ENCODE assay signal across 8 cellular contexts in genomic region chr11:102592634-102593581, GRCh38. TPM values are rescaled to one million over a fixed set of nuclear protein-coding genes. Genes with fewer than 3 reads are reported as not detected.
DNase-seq lines count a peak whose midpoint lies in the region; ATAC-seq, FAIRE-seq and TF ChIP-seq lines count a peak whose summit lies in the region.

No MANE protein-coding gene starts in this region.

- H3K9me1 ChIP-seq in K562 (ENCODE audit: control insufficient read depth, insufficient read depth, low read length) = no peaks in the 10 kb centered on the region

- FAIRE-seq in K562 (lab: Jason Lieb, UNC) = peak; percentile 85

- no peak overlapping the region for H2AFZ ChIP-seq in K562 (ENCODE audit: low read depth, low read length)
- no peak overlapping the region for H2AFZ ChIP-seq in neural cell (ENCODE audit: low read depth, low read length)

- H3K27ac ChIP-seq in K562 (ENCODE audit: extremely low read depth, low read depth, low read length) = no peak overlapping the region
- H3K27ac ChIP-seq in neural cell (ENCODE audit: low read length) = no peak overlapping the region

- H3K36me3 ChIP-seq in K562 (ENCODE audit: control insufficient read depth, insufficient read depth, low read length) = no peaks in the 10 kb centered on the region
- no peaks in the 10 kb centered on the region for H3K36me3 ChIP-seq in neural cell (ENCODE audit: insufficient read depth, low read length)

- H3F3A ChIP-seq in neural cell (ENCODE audit: insufficient read depth, low read length, poor library complexity, severe bottlenecking) = no peaks in the 10 kb centered on the region

- TF ChIP-seq EP300 in Ishikawa (IDR thresholded peaks at IDR 0.05; ENCODE audit: borderline replicate concordance) = no peak
- no peak for TF ChIP-seq EP300 in K562 (IDR thresholded peaks at IDR 0.05; ENCODE audit: low read length)
- no peak for TF ChIP-seq EP300 in neural cell (conservative IDR thresholded peaks at IDR 0.05; ENCODE audit: poor library complexity, severe bottlenecking)

- BruUV-seq in K562 (replicated peaks; lab: Mats Ljungman, UMichigan) = no TSS peak

- TF ChIP-seq POLR2A in K562 (conservative IDR thresholded peaks at IDR 0.05) = no peak

- H3K27me3 ChIP-seq in K562 (ENCODE audit: control insufficient read depth in 2 of 2, insufficient read depth in 2 of 2, low read length in 2 of 2) (no peaks in the 10 kb centered on the region), neural cell (ENCODE audit: insufficient read depth, low read depth, low read length) (no peaks in the 10 kb centered on the region)

- H3K9me3 ChIP-seq in K562 (replicated peaks; ENCODE audit: control insufficient read depth, insufficient read depth, low read depth, low read length) (no peaks in the 10 kb centered on the region), neural cell (ENCODE audit: low read length) (no peaks in the 10 kb centered on the region)

- DNase-seq in DMS153 (lab: John Stamatoyannopoulos, UW) (peak; percentile 7), DMS153 treated with DMSO at 0.1 percent for 48 hours (lab: John Stamatoyannopoulos, UW; ENCODE audit: unreplicated experiment) (no peak), K562 (ENCODE audit: extremely low read depth in 1 of 4, low spot score in 3 of 4) (peak; percentile 11 to 27 (median 18)), H4 (ENCODE audit: low spot score) (no peak), hippocampal formation (lab: John Stamatoyannopoulos, UW) (no peak)

- intact Hi-C loops in K562 (cut with micrococcal nuclease) = loop anchor here (2.0 kb wide), 1 partner anchor 74 kb away; no protein-coding TSS in a partner anchor

- no peaks in the 10 kb centered on the region for H3K4me1 ChIP-seq in K562 (replicated peaks in 1 of 2; ENCODE audit: control insufficient read depth in 2 of 2, insufficient read depth in 2 of 2, low read length in 2 of 2)

- H3K4me2 ChIP-seq in K562 (ENCODE audit: insufficient read depth, low read length) (no peak overlapping the region), neural cell (ENCODE audit: low read length) (no peak overlapping the region)

- peak; percentile 81 for ATAC-seq in K562
- no peak for ATAC-seq in HG02840 (IDR thresholded peaks at IDR 0.05; ENCODE audit: low FRiP score, unreplicated experiment)

- in situ Hi-C loops in K562 (cut with MboI) = no loop called here

- H3K79me2 ChIP-seq in K562 (ENCODE audit: control insufficient read depth, insufficient read depth, low read length) = no peaks in the 10 kb centered on the region
- no peaks in the 10 kb centered on the region for H3K79me2 ChIP-seq in neural cell (replicated peaks; ENCODE audit: insufficient read depth, low read length)

- POLR2A ChIA-PET in K562 (lab: Yijun Ruan, JAX) = no interaction called here

- CTCF ChIA-PET in K562 (lab: Yijun Ruan, JAX; ENCODE audit: low intra/inter-chr PET ratio) = no interaction called here

- peak; percentile 37 to 47 (median 45); a peak in 4 of 6 replicates for TF ChIP-seq CTCF in K562 (IDR thresholded peaks at IDR 0.05 in 2 of 3, conservative IDR thresholded peaks at IDR 0.05 in 1 of 3; ENCODE audit: insufficient read depth in 2 of 3, low read depth in 1 of 3, low read length in 3 of 3)
- TF ChIP-seq CTCF in neural cell (IDR thresholded peaks at IDR 0.05; ENCODE audit: poor library complexity, severe bottlenecking) = peak; percentile 17

- H3K9ac ChIP-seq in K562 (ENCODE audit: insufficient read depth in 1 of 2, low read depth in 2 of 2, low read length in 2 of 2) (no peak overlapping the region), neural cell (ENCODE audit: low read length) (no peak overlapping the region)

- no peaks in the 10 kb centered on the region for H4K20me1 ChIP-seq in K562 (replicated peaks; ENCODE audit: control insufficient read depth, insufficient read depth, low read length)
- H4K20me1 ChIP-seq in neural cell (ENCODE audit: insufficient read depth) = no peaks in the 10 kb centered on the region

- H3K4me3 ChIP-seq in K562 (no peak overlapping the region), neural cell (ENCODE audit: low read length) (no peak overlapping the region)

- H3K9me2 ChIP-seq in neural cell (ENCODE audit: insufficient read depth, low read length) = no peaks in the 10 kb centered on the region

- under 1% methylated on average over 11 of the region's 11 CpGs for WGBS in K562 (ENCODE audit: insufficient coverage, low coverage, missing lambda C conversion rate)

- TF ChIP-seq RAD21 in Ishikawa (IDR thresholded peaks at IDR 0.05; ENCODE audit: low read depth) (peak; percentile 29; the same call in 1 of the 2 replicates), K562 (CRISPR knock-in tag; conservative IDR thresholded peaks at IDR 0.05 in 1 of 2, IDR thresholded peaks at IDR 0.05 in 1 of 2) (peak in 1 of 2 experiments; percentile 41; a peak in 2 of 4 replicates), neural cell (conservative IDR thresholded peaks at IDR 0.05) (no peak)

TF ChIP-seq in Ishikawa, 13 proteins besides CTCF, POLR2A, EP300 and RAD21 (continues in another document):
- TF ChIP-seq TAF1 (IDR thresholded peaks at IDR 0.05; ENCODE audit: low read depth) = no peak
- TF ChIP-seq FOXM1 (IDR thresholded peaks at IDR 0.05; ENCODE audit: borderline replicate concordance, low read depth) = no peak
- TF ChIP-seq, protein P1, sequence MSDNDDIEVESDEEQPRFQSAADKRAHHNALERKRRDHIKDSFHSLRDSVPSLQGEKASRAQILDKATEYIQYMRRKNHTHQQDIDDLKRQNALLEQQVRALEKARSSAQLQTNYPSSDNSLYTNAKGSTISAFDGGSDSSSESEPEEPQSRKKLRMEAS (IDR thresholded peaks at IDR 0.05) = no peak
- no peak for TF ChIP-seq ZBTB7A (IDR thresholded peaks at IDR 0.05; ENCODE audit: low read depth)
- TF ChIP-seq CREB1 (IDR thresholded peaks at IDR 0.05; ENCODE audit: low read depth) = no peak

TF ChIP-seq in K562, 482 proteins besides CTCF, POLR2A, EP300 and RAD21:
- TF ChIP-seq CREM (IDR thresholded peaks at IDR 0.05; ENCODE audit: low read depth) (0 out of 2 replicates have a peak, but pooled peaks have one; percentile 29), SRSF1 (IDR thresholded peaks at IDR 0.05; ENCODE audit: low read depth, low read length) (no peak), HMBOX1 (IDR thresholded peaks at IDR 0.05) (0 out of 2 replicates have a peak, but pooled peaks have one; percentile 18), ZNF583 (CRISPR knock-in tag; IDR thresholded peaks at IDR 0.05) (no peak), ZNF77 (CRISPR knock-in tag; IDR thresholded peaks at IDR 0.05) (no peak)
TF ChIP-seq in K562: peak in this region for 2.

TF ChIP-seq in neural cell, 6 proteins besides CTCF, POLR2A, EP300 and RAD21:
- TF ChIP-seq SMC3 (conservative IDR thresholded peaks at IDR 0.05; ENCODE audit: poor library complexity) = no peak
- TF ChIP-seq POLR2AphosphoS5 (IDR thresholded peaks at IDR 0.05) = no peak
- TF ChIP-seq TAF1 (IDR thresholded peaks at IDR 0.05; ENCODE audit: low read depth) = no peak
- no peak for TF ChIP-seq EZH2 (IDR thresholded peaks at IDR 0.05; ENCODE audit: borderline replicate concordance, insufficient read depth, low read length, poor library complexity, severe bottlenecking)
- no peak for TF ChIP-seq MXI1 (conservative IDR thresholded peaks at IDR 0.05; ENCODE audit: poor library complexity, severe bottlenecking)
- TF ChIP-seq, protein P2, sequence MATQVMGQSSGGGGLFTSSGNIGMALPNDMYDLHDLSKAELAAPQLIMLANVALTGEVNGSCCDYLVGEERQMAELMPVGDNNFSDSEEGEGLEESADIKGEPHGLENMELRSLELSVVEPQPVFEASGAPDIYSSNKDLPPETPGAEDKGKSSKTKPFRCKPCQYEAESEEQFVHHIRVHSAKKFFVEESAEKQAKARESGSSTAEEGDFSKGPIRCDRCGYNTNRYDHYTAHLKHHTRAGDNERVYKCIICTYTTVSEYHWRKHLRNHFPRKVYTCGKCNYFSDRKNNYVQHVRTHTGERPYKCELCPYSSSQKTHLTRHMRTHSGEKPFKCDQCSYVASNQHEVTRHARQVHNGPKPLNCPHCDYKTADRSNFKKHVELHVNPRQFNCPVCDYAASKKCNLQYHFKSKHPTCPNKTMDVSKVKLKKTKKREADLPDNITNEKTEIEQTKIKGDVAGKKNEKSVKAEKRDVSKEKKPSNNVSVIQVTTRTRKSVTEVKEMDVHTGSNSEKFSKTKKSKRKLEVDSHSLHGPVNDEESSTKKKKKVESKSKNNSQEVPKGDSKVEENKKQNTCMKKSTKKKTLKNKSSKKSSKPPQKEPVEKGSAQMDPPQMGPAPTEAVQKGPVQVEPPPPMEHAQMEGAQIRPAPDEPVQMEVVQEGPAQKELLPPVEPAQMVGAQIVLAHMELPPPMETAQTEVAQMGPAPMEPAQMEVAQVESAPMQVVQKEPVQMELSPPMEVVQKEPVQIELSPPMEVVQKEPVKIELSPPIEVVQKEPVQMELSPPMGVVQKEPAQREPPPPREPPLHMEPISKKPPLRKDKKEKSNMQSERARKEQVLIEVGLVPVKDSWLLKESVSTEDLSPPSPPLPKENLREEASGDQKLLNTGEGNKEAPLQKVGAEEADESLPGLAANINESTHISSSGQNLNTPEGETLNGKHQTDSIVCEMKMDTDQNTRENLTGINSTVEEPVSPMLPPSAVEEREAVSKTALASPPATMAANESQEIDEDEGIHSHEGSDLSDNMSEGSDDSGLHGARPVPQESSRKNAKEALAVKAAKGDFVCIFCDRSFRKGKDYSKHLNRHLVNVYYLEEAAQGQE (IDR thresholded peaks at IDR 0.05; ENCODE audit: borderline replicate concordance) = no peak

RNA-seq across cellular contexts. Expression of gene MMP20, which starts 32.2 kb away (rescaled TPM):
- total RNA-seq in K562 (2011; cell fraction: chromatin; rRNA removed; ENCODE audit: low replicate concordance) = not detected in 2 replicates
- not detected in 2 replicates for total RNA-seq in K562 (2011; cell fraction: nucleolus; rRNA removed)
- not detected in 2 replicates for total RNA-seq in K562 (2011; cell fraction: nucleoplasm; rRNA removed)
- total RNA-seq in K562 (2014; rRNA removed) = not detected in 2 replicates
- not detected in 2 replicates for total RNA-seq in K562 (2014; rRNA removed; fragmentation: Illumina TruSeq; extraction: Trizol)
- not detected in 2 replicates for total RNA-seq in K562 (2015; rRNA removed; fragmentation: Illumina TruSeq; extraction: Trizol)
- not detected in 2 replicates for total RNA-seq in K562 (2021)
- not detected in 2 replicates for polyA plus RNA-seq in K562 (2011; rRNA removed)
- not detected in 2 replicates for polyA plus RNA-seq in K562 (2011; cell fraction: cytosol; rRNA removed)
- not detected in 2 replicates for polyA plus RNA-seq in K562 (2011; cell fraction: nucleus; rRNA removed)
- polyA plus RNA-seq in K562 (2012) = not detected in 2 replicates
- not detected in 2 replicates for polyA plus RNA-seq in K562 (2014; fragmentation: Illumina TruSeq; extraction: Trizol)
- not detected for polyA plus RNA-seq in K562 (2014; fragmentation: Nextera tagmentation; extraction: Ambion mirVana)
- polyA plus RNA-seq in K562 (2014; rRNA removed) = not detected in 2 replicates
- not detected in 2 replicates for polyA minus RNA-seq in K562 (2011; rRNA and poly(A)+ RNA removed)
- not detected in 2 replicates for polyA minus RNA-seq in K562 (2011; cell fraction: cytosol; rRNA and poly(A)+ RNA removed)
- polyA minus RNA-seq in K562 (2011; cell fraction: nucleus; rRNA and poly(A)+ RNA removed) = not detected in 2 replicates
- not detected in 2 replicates for polyA plus RNA-seq in neural cell
- not detected in 2 replicates for polyA minus RNA-seq in neural cell
- not detected in 2 replicates for total RNA-seq in H4 (2014; rRNA removed; shearing (Covaris generic))

Comparison
In these comparisons a context has a peak if more than half of its experiments do, and no peak if none do; other contexts are left out.
1. DNase-seq: peak in DMS153 (single experiment) and K562 (4 of 4); none in DMS153 treated with DMSO at 0.1 percent for 48 hours (single experiment), H4 (single experiment) and hippocampal formation (0 of 2).